In genomic region chr1:242524571-242525359, GRCh38 we compare ENCODE assay signal across 8 cellular contexts. TPM values are rescaled to one million over a fixed set of nuclear protein-coding genes. Genes with fewer than 3 reads are reported as not detected.
DNase-seq lines count a peak whose midpoint lies in the region; ATAC-seq and TF ChIP-seq lines count a peak whose summit lies in the region.

Gene PLD5 (minus strand): TSS chr1:242524697.

- H3K9me3 ChIP-seq in T-helper 17 cell (ENCODE audit: control insufficient read depth, low read length, poor library complexity, severe bottlenecking), result no peaks in the 10 kb centered on the region

- H3K9me3 Mint-ChIP-seq in activated T-cell treated with anti-CD3 and anti-CD28 coated beads, Interleukin-2, amount 50 U/mL, for 72 hours, result peaks cover 0 to 2% of the 10 kb centered on the region in 2 donors

- H3K36me3 Mint-ChIP-seq in activated T-cell treated with anti-CD3 and anti-CD28 coated beads, Interleukin-2, amount 50 U/mL, for 72 hours (ENCODE audit: insufficient read depth in 2 of 2), result peaks cover 0 to 3% of the 10 kb centered on the region in 2 donors
- no peaks in the 10 kb centered on the region for H3K36me3 Mint-ChIP-seq in T-helper 17 cell (ENCODE audit: low read depth)

- no peak within 1 kb of the TSS for H3K27ac Mint-ChIP-seq in activated T-cell treated with anti-CD3 and anti-CD28 coated beads, Interleukin-2, amount 50 U/mL, for 72 hours
- no peak within 1 kb of the TSS for H3K27ac Mint-ChIP-seq in T-helper 17 cell

- peaks cover 58% of the 10 kb centered on the region for H3K27me3 Mint-ChIP-seq in activated T-cell treated with anti-CD3 and anti-CD28 coated beads, Interleukin-2, amount 50 U/mL, for 72 hours (ENCODE audit: low read depth)
- H3K27me3 Mint-ChIP-seq in T-helper 17 cell, result peaks cover 55% of the 10 kb centered on the region

- peak in 1 of 2 donors; percentile 13 for ATAC-seq in activated T-cell treated with anti-CD3 and anti-CD28 coated beads, Interleukin-2, amount 50 U/mL, for 72 hours (replicated peaks in 1 of 2)
- no peak for ATAC-seq in T-helper 17 cell

- TF ChIP-seq CTCF in retinal pigment epithelial cell (conservative IDR thresholded peaks at IDR 0.05; ENCODE audit: low read depth, low read length), result no peak

- DNase-seq in activated T-cell treated with anti-CD3 and anti-CD28 coated beads, Interleukin-2, amount 50 U/mL, for 72 hours, result peak in 1 of 2 donors; percentile 2
- no peak for DNase-seq in activated T-cell treated with anti-CD3 and anti-CD28 coated beads, Interleukin-2, amount 50 U/mL, for 1 hour
- no peak for DNase-seq in T-helper 17 cell
- peak; percentile 14 for DNase-seq in globus pallidus (ENCODE audit: low spot score)
- no peak for DNase-seq in retinal pigment epithelial cell (ENCODE audit: low read depth)
- DNase-seq in glomerular visceral epithelial cell (ENCODE audit: extremely low spot score), result no peak
- no peak for DNase-seq in midbrain (lab: John Stamatoyannopoulos, UW)
- no peak for DNase-seq in stimulated activated CD4-positive, alpha-beta T cell treated with anti-CD3 and anti-CD28 coated beads, Interleukin-1b, Interleukin-23, amount 100 ng/mL, for 48 hours

- H3K4me3 ChIP-seq in retinal pigment epithelial cell (ENCODE audit: low read length), result peak within 1 kb of the TSS; percentile 47

- peak within 1 kb of the TSS; percentile 69 to 80 for H3K4me3 Mint-ChIP-seq in activated T-cell treated with anti-CD3 and anti-CD28 coated beads, Interleukin-2, amount 50 U/mL, for 72 hours
- H3K4me3 Mint-ChIP-seq in T-helper 17 cell, result peak within 1 kb of the TSS; percentile 77

- peaks cover 14% of the 10 kb centered on the region for H3K4me1 Mint-ChIP-seq in activated T-cell treated with anti-CD3 and anti-CD28 coated beads, Interleukin-2, amount 50 U/mL, for 72 hours (ENCODE audit: low read depth)
- H3K4me1 Mint-ChIP-seq in T-helper 17 cell, result peaks cover 4% of the 10 kb centered on the region

RNA-seq across cellular contexts. Expression of gene PLD5, which starts in this region (rescaled TPM):
- total RNA-seq in activated T-cell treated with anti-CD3 and anti-CD28 coated beads, Interleukin-2, amount 50 U/mL, for 72 hours, result not detected
- total RNA-seq in T-helper 17 cell, result not detected
